In genomic region chr10:46781001-46781400, GRCh38 we compare ENCODE assay signal across 7 cellular contexts.
A peak's percentile ranks its signal among the peaks of the same experiment; 100 is the strongest.
DNase-seq lines count a peak whose midpoint lies in the region; TF ChIP-seq lines count a peak whose summit lies in the region.
"Not testable (repeated sequence)": the region's sequence is repeated elsewhere in the genome, so short reads cannot be mapped to it uniquely, and the experiment has no call there.

No MANE protein-coding gene starts in this region.

- H3K36me3 ChIP-seq in GM23248 (ENCODE audit: low read depth); SJSA1; stomach: not testable (repeated sequence)

- 4 to 5% methylated on average over 8 of the region's 8 CpGs for WGBS in GM23248 (ENCODE audit: low coverage in 1 of 2, low lambda C conversion rate in 2 of 2, missing lambda C conversion rate in 2 of 2), 2 experiments
- 41 to 62% (median 43%) methylated on average over 8 of the region's 8 CpGs for WGBS in stomach, 5 donors

- H2AFZ ChIP-seq in GM23248, result not testable (repeated sequence)

- intact Hi-C loops in stomach (cut with DNase I; ENCODE audit: low total_unique reads), result not testable (repeated sequence)

- H3K4me3 ChIP-seq in GM23248, result peak overlapping the region; percentile 25
- H3K4me3 ChIP-seq in SJSA1; epithelial cell of esophagus (ENCODE audit: low read length); stomach: not testable (repeated sequence)

- H3K4me1 ChIP-seq in GM23248 (ENCODE audit: insufficient read depth), result peaks cover 30% of the 10 kb centered on the region
- peaks cover 20% of the 10 kb centered on the region for H3K4me1 ChIP-seq in SJSA1 (replicated peaks)
- peaks cover 0 to 18% (median 8%) of the 10 kb centered on the region in 4 donors for H3K4me1 ChIP-seq in stomach

- TF ChIP-seq CTCF in epithelial cell of esophagus (IDR thresholded peaks at IDR 0.05; ENCODE audit: insufficient read depth, low read depth, low read length, missing control alignments); stomach (IDR thresholded peaks at IDR 0.05): not testable (repeated sequence)

- peaks cover 22% of the 10 kb centered on the region for H3F3A ChIP-seq in GM23248 (ENCODE audit: insufficient read depth)

- in situ Hi-C loops in ACHN (cut with HindIII; ENCODE audit: low pct_ligation_motif_present, low pct_unique_long_range_greater_than_20kb, low sequenced_read_pairs); GM23248 (cut with MboI): not testable (repeated sequence)

- peak; percentile 19 for DNase-seq in ACHN
- DNase-seq in GM23248, result peak; percentile 73
- DNase-seq in SJSA1 (ENCODE audit: low read depth in 1 of 2, low spot score in 2 of 2), result peak in 1 of 2 experiments; percentile 47
- DNase-seq in epithelial cell of esophagus (ENCODE audit: low read depth), result peak; percentile 68
- peak; percentile 18 for DNase-seq in fibroblast of gingiva (ENCODE audit: low read depth)
- peak; percentile 16 for DNase-seq in kidney tubule cell (ENCODE audit: low spot score)
- not testable (repeated sequence) for DNase-seq in stomach

- H3K27ac ChIP-seq in GM23248 (peak overlapping the region; percentile 89), SJSA1 (peak overlapping the region; percentile 86), stomach (peak overlapping the region in 4 of 5 donors; percentile 41 to 75 (median 68))

- H3K9me3 ChIP-seq in GM23248 (ENCODE audit: low read depth); SJSA1 (replicated peaks); stomach: not testable (repeated sequence)

- not testable (repeated sequence) for H3K79me2 ChIP-seq in GM23248 (ENCODE audit: insufficient read depth)

- H3K9ac ChIP-seq in GM23248, result peak overlapping the region; percentile 70

- H4K20me1 ChIP-seq in GM23248 (ENCODE audit: insufficient read depth), result not testable (repeated sequence)

- not testable (repeated sequence) for TF ChIP-seq POLR2A in stomach (IDR thresholded peaks at IDR 0.05)

- not testable (repeated sequence) for TF ChIP-seq EP300 in stomach (IDR thresholded peaks at IDR 0.05)

- peak overlapping the region; percentile 88 for H3K4me2 ChIP-seq in GM23248 (ENCODE audit: unreplicated experiment)

- not testable (repeated sequence) for H3K9me2 ChIP-seq in GM23248 (ENCODE audit: insufficient read depth)

- H3K27me3 ChIP-seq in GM23248 (replicated peaks; ENCODE audit: insufficient read depth); SJSA1 (replicated peaks); stomach: not testable (repeated sequence)
